8 cellular contexts compared by ENCODE assay signal in the genomic region with DNA sequence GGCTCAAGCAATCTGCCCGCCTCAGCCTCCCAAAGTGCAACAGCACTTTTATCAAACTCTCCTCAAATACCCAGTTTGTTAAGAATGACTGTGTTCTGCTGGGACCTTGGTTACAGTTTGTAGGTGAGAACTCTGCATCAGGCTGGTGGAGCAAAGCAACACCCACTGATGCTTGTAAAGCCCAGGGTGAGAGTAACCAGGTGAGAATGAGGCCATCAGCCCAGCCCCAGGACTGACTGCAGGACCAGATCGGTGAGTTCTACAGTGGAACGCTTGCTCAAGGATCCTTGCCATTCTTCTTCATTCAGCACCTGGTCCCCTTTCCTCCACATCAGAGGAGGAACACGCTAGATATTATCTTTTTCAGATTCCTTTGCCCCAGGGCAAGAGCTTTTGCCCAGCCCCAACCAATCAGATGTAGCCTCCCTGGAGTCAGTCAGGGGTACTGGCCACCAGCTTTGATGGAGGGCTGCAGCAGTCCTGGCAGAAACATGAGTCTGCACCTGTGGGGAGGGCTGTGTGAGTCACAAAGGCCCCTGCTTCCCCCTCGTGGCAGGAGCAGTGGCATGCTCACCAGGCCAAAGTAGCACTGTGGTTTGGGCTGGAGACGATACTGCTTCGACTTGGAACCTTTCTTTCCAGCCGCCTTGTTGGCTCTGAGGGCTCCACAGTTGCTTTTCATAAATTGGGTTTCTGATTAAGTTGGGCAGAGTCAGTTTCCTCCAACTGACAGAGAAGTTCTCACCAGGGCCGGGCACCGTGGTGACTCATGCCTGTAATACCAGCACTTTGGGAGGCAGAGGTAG. TPM values are rescaled to one million over a fixed set of nuclear protein-coding genes. Genes with fewer than 3 reads are reported as not detected.
DNase-seq lines count a peak whose midpoint lies in the region; ATAC-seq, FAIRE-seq and TF ChIP-seq lines count a peak whose summit lies in the region.

No MANE protein-coding gene starts in this region.

- H3K27me3 ChIP-seq in A673 (replicated peaks; ENCODE audit: insufficient read depth, low read depth, low read length, poor library complexity) (no peaks in the 10 kb centered on the region), breast epithelium (no peaks in the 10 kb centered on the region), left lung (no peaks in the 10 kb centered on the region)

- CTCF ChIA-PET in A673 (lab: Charles Lee) = no interaction called here

- H3K9me3 ChIP-seq in A673 (ENCODE audit: low read depth, low read length, poor library complexity, severe bottlenecking) = no peaks in the 10 kb centered on the region
- H3K9me3 ChIP-seq in breast epithelium = no peaks in the 10 kb centered on the region
- no peaks in the 10 kb centered on the region for H3K9me3 ChIP-seq in left lung

- ATAC-seq in left lung = peak; percentile 47

- TF ChIP-seq POLR2A in GM12892 (IDR thresholded peaks at IDR 0.05; ENCODE audit: low read depth, low read length) (no peak), breast epithelium (IDR thresholded peaks at IDR 0.05) (no peak)

- DNase-seq in A673 (ENCODE audit: low spot score) (peak; percentile 21), GM12892 (ENCODE audit: insufficient read length) (peak; percentile 68), LNCaP clone FGC (ENCODE audit: low read depth) (peak; percentile 31), breast epithelium (ENCODE audit: low spot score in 2 of 2) (peak; percentile 67 to 73), left lung (peak; percentile 60 to 82), NCI-H2029 (lab: John Stamatoyannopoulos, UW) (no peak)
- peak; percentile 51 to 65 for DNase-seq in stimulated activated CD8-positive, alpha-beta memory T cell treated with anti-CD3 and anti-CD28 coated beads, Interleukin-15, amount 100 ng/mL, for 4 hours (ENCODE audit: low read depth in 2 of 2)

- H3K36me3 ChIP-seq in A673 (ENCODE audit: insufficient read depth, low read length, poor library complexity, severe bottlenecking) (no peaks in the 10 kb centered on the region), breast epithelium (no peaks in the 10 kb centered on the region), left lung (no peaks in the 10 kb centered on the region)

- peak; percentile 46 for TF ChIP-seq CTCF in A673 (conservative IDR thresholded peaks at IDR 0.05; ENCODE audit: low read depth, low read length)
- TF ChIP-seq CTCF in LNCaP clone FGC (IDR thresholded peaks at IDR 0.05; ENCODE audit: control insufficient read depth, extremely low read depth, insufficient read depth) = peak; percentile 48
- TF ChIP-seq CTCF in WI38 (IDR thresholded peaks at IDR 0.05; ENCODE audit: low read depth, low read length) = peak; percentile 19; the same call in 1 of the 2 replicates
- TF ChIP-seq CTCF in breast epithelium (IDR thresholded peaks at IDR 0.05) = peak in 2 of 3 donors; percentile 46 to 71
- peak; percentile 13 to 56 for TF ChIP-seq CTCF in left lung (IDR thresholded peaks at IDR 0.05)

- peaks cover 5% of the 10 kb centered on the region for H3K4me1 ChIP-seq in A673 (ENCODE audit: insufficient read depth, low read length, poor library complexity, severe bottlenecking)
- H3K4me1 ChIP-seq in breast epithelium = peaks cover 8 to 10% of the 10 kb centered on the region in 2 donors
- peaks cover 9 to 33% of the 10 kb centered on the region in 2 donors for H3K4me1 ChIP-seq in left lung

- intact Hi-C loops in A673 (cut with micrococcal nuclease; ENCODE audit: unreplicated experiment) = no loop called here
- intact Hi-C loops in breast epithelium (cut with DNase I; ENCODE audit: low total_unique reads) = no loop called here
- intact Hi-C loops in left lung (cut with DNase I) = no loop called here

- peak; percentile 71 for FAIRE-seq in GM12892 (lab: Jason Lieb, UNC)

- no peak overlapping the region for H3K4me3 ChIP-seq in A673 (ENCODE audit: low read depth, low read length, poor library complexity, severe bottlenecking)
- no peak overlapping the region for H3K4me3 ChIP-seq in LNCaP clone FGC (ENCODE audit: low read depth, low read length)
- no peak overlapping the region for H3K4me3 ChIP-seq in WI38 (ENCODE audit: low read depth, low read length)
- H3K4me3 ChIP-seq in breast epithelium = no peak overlapping the region
- H3K4me3 ChIP-seq in left lung = no peak overlapping the region

- no TSS peak for BruUV-seq in A673 (replicated peaks; lab: Mats Ljungman, UMichigan)

- H3K27ac ChIP-seq in A673 (ENCODE audit: low read depth, low read length, poor library complexity, severe bottlenecking) = no peak overlapping the region
- H3K27ac ChIP-seq in breast epithelium = peak overlapping the region; percentile 55 to 56
- H3K27ac ChIP-seq in left lung = peak overlapping the region in 1 of 2 donors; percentile 20

- POLR2A ChIA-PET in A673 (lab: Charles Lee; ENCODE audit: low non-redundant PET) = no interaction called here

RNA-seq across cellular contexts. Expression of a gene that starts 3.5 kb away (rescaled TPM):
- total RNA-seq in A673 (2021) (61.8 and 63.5 TPM in 2 replicates), breast epithelium (10 to 100 TPM; 65.6 to 90.1 (median 77.0) TPM), left lung (100 to 1,000 TPM; 179 to 206 TPM)
- polyA plus RNA-seq in GM12892 (2012; ENCODE audit: missing spikeins) = 32.9 TPM

RNA-seq across cellular contexts. Expression of a gene that starts 49.1 kb away (rescaled TPM):
- total RNA-seq in A673 (2021) (5.0 and 7.2 TPM in 2 replicates), breast epithelium (1 to 10 TPM; 1.8 to 6.9 (median 5.2) TPM), left lung (10 to 100 TPM in 1 of 2 donors, 1 to 10 TPM in 1; 7.8 to 16.1 TPM)
- 62.9 TPM for polyA plus RNA-seq in GM12892 (2012; ENCODE audit: missing spikeins)

RNA-seq across cellular contexts. Expression of a gene that starts 56.1 kb away (rescaled TPM):
- total RNA-seq in A673 (2021) (0.49 and 0.81 TPM in 2 replicates), breast epithelium (under 1 TPM in 1 of 3 donors, not detected in 2; 0.44 TPM), left lung (under 1 TPM in 1 of 2 donors, not detected in 1; 0.37 TPM)
- polyA plus RNA-seq in GM12892 (2012; ENCODE audit: missing spikeins) = not detected
